In the genomic region with DNA sequence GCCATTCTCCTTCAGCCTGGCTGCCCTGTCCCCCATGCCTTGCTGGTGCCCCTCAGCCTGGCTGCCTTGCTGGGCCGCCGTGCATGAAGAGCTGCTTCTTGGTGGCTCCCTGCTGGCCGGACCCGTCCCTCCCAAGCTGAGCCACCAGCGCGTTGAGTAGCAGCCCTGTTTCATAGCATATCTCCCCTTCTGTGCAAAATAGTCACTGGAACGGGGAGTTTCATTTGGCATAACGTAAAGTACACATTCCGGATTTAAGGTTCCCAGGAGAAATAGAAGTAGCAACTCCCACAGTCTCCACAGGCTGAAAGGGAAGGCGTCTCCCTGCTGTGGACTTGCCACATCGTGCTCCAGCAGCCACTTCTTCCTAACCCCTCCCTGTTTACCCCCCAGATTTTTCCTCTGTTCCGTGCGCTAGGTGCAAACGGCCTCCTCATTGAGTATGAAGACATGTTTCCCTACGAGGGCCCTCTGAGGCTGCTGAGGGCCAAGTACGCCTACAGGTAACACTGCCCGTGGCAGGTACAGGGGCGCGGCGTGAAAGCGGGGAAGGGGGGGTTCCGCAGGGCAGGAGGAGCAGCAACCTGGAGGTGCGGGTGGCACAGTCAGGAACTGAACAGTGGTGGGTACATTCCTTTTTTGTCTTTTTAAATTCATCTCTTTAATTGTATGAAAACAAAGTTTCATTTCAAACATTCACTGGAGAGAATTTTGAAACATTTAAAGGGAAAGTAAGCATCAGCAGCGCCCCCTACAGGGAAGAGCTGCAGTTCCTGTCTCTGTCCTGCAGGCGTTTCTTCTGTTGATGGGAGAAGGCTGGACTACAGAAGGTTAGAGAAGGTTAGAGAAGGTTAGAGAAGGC, we compare ENCODE assay signal across 9 cellular contexts. TPM values are rescaled to one million over a fixed set of nuclear protein-coding genes. Genes with fewer than 3 reads are reported as not detected.
DNase-seq lines count a peak whose midpoint lies in the region; ATAC-seq and TF ChIP-seq lines count a peak whose summit lies in the region.
"Had no signal": no experiment of that assay in that cellular context is flagged by ENCODE, and none has a peak within 500 bp of the region (broad histone marks: within the 10 kb centered on the region; RNA-seq: fewer than 3 reads in every experiment).

No MANE protein-coding gene starts in this region.

- H3K4me1 ChIP-seq in spleen, result peaks cover 8 to 27% (median 11%) of the 10 kb centered on the region in 6 donors

- peak in 10 of 11 experiments; percentile 31 to 79 (median 62) for TF ChIP-seq CTCF in spleen (IDR thresholded peaks at IDR 0.05 in 8 of 11, conservative IDR thresholded peaks at IDR 0.05 in 3 of 11)

- ATAC-seq in HG02840 (IDR thresholded peaks at IDR 0.05; ENCODE audit: low FRiP score, unreplicated experiment) (no peak), GM21381 (IDR thresholded peaks at IDR 0.05; ENCODE audit: unreplicated experiment) (no peak)

- H3K27me3 ChIP-seq in spleen (replicated peaks in 1 of 7), result no peaks in the 10 kb centered on the region
- H3K27me3 ChIP-seq: BLaER1 had no signal

- peak; percentile 49 for DNase-seq in NCI-H1436 (lab: John Stamatoyannopoulos, UW)
- DNase-seq in NCI-H1436 treated with DMSO at 0.1 percent for 48 hours (lab: John Stamatoyannopoulos, UW), result no peak
- peak; percentile 43 for DNase-seq in NCI-H1694 treated with DMSO at 0.1 percent for 48 hours (lab: John Stamatoyannopoulos, UW)
- DNase-seq in activated T-cell treated with anti-CD3 and anti-CD28 coated beads for 1 hour (ENCODE audit: low read depth), result peak; percentile 30
- peak; percentile 64 for DNase-seq in fibroblast of peridontal ligament (ENCODE audit: extremely low read depth)
- no peak for DNase-seq in spleen

- H3K27ac ChIP-seq in spleen, result no peak overlapping the region
- H3K27ac ChIP-seq: BLaER1 had no signal

- no peak for TF ChIP-seq POLR2A in spleen (IDR thresholded peaks at IDR 0.05)

- H3K9me3 ChIP-seq in spleen, result peaks cover 0 to 6% (median 0%) of the 10 kb centered on the region in 8 donors
- H3K9me3 ChIP-seq: BLaER1 had no signal

- H3K4me3 ChIP-seq in spleen, result no peak overlapping the region
- H3K4me3 ChIP-seq: BLaER1 had no signal

- intact Hi-C loops in spleen (cut with DNase I; ENCODE audit: low total_unique reads), result no loop called here

- 86 to 92% (median 88%) methylated on average over 25 of the region's 25 CpGs for WGBS in spleen, 5 donors

- peaks cover 0 to 49% (median 12%) of the 10 kb centered on the region in 6 donors for H3K36me3 ChIP-seq in spleen

RNA-seq across cellular contexts. Expression of gene OGFOD3, which starts 5.8 kb away (rescaled TPM):
- 10 to 100 TPM; 21.3 to 28.1 (median 23.1) TPM for total RNA-seq in spleen
- 10 to 100 TPM; 10.3 to 17.9 (median 12.9) TPM for polyA plus RNA-seq in spleen

RNA-seq across cellular contexts. Expression of gene HEXD, which starts 6.1 kb away (rescaled TPM):
- 10 to 100 TPM; 62.3 to 88.0 (median 73.5) TPM for total RNA-seq in spleen
- polyA plus RNA-seq in spleen, result 100 to 1,000 TPM in 2 of 3 donors, 10 to 100 TPM in 1; 86.3 to 272 (median 257) TPM

RNA-seq across cellular contexts. Expression of gene CYBC1, which starts 26.3 kb away (rescaled TPM):
- total RNA-seq in spleen, result 100 to 1,000 TPM; 225 to 333 (median 288) TPM
- polyA plus RNA-seq in spleen, result 100 to 1,000 TPM; 105 to 192 (median 132) TPM

RNA-seq across cellular contexts. Expression of gene NARF, which starts 34.3 kb away (rescaled TPM):
- total RNA-seq in spleen, result 100 to 1,000 TPM in 3 of 7 donors, 10 to 100 TPM in 4; 59.5 to 127 (median 93.0) TPM
- 100 to 1,000 TPM in 2 of 3 donors, 10 to 100 TPM in 1; 75.7 to 117 (median 116) TPM for polyA plus RNA-seq in spleen

RNA-seq across cellular contexts. Expression of gene UTS2R, which starts 52.7 kb away (rescaled TPM):
- 1 to 10 TPM in 1 of 7 donors, under 1 TPM in 4, not detected in 2; 0.26 to 3.1 (median 0.60) TPM for total RNA-seq in spleen
- not detected for polyA plus RNA-seq in spleen

Comparison
In these comparisons a context has a peak if more than half of its experiments do, and no peak if none do; other contexts are left out.
1. DNase-seq: peak in NCI-H1436 (single experiment), NCI-H1694 treated with DMSO at 0.1 percent for 48 hours (single experiment), activated T-cell treated with anti-CD3 and anti-CD28 coated beads for 1 hour (single experiment) and fibroblast of peridontal ligament (single experiment); none in NCI-H1436 treated with DMSO at 0.1 percent for 48 hours (single experiment) and spleen (single experiment).